ENCODE assay signal across 19 cellular contexts in the genomic region with DNA sequence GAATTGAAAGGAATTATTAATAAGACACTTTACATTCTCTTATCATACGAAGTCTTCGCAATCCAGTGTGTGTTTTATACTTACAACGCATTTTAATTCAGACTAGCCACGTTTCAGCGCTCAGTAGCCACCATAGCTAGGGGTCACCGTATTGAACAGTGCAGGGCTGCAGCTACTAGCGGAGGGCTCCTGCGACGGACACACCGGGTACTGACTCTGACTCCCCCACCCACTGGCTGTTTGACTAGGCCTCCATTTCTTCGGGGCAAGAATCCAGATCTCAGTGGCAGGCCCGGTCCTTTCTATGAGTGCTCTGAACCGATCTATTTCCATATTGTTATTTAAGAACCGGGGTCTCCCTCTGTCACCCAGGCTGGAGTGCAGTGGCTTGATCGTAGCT. TPM values are rescaled to one million over a fixed set of nuclear protein-coding genes. Genes with fewer than 3 reads are reported as not detected.
DNase-seq lines count a peak whose midpoint lies in the region; ATAC-seq, FAIRE-seq and TF ChIP-seq lines count a peak whose summit lies in the region.
"Had no signal": no experiment of that assay in that cellular context is flagged by ENCODE, and none has a peak within 500 bp of the region (broad histone marks: within the 10 kb centered on the region; RNA-seq: fewer than 3 reads in every experiment).

No MANE protein-coding gene starts in this region.

- no peak for TF ChIP-seq RAD21 in K562 (CRISPR knock-in tag; conservative IDR thresholded peaks at IDR 0.05 in 1 of 2, IDR thresholded peaks at IDR 0.05 in 1 of 2)

- H3K9ac ChIP-seq in K562 (ENCODE audit: insufficient read depth in 1 of 2, low read depth in 2 of 2, low read length in 2 of 2), result 0 out of 4 replicates have a peak overlapping the region, but pooled peaks of 1 of the 2 experiments have one; percentile 4
- H3K9ac ChIP-seq: KMS-11 had no signal

- no peak for FAIRE-seq in K562 (lab: Jason Lieb, UNC)
- FAIRE-seq: kidney had no signal

- 0 out of 2 replicates have a peak overlapping the region, but pooled peaks have one; percentile 17 for H3K27ac ChIP-seq in RWPE1
- H3K27ac ChIP-seq in K562 (ENCODE audit: extremely low read depth, low read depth, low read length), result no peak overlapping the region
- H3K27ac ChIP-seq: KMS-11 had no signal

- peaks cover 22% of the 10 kb centered on the region for H3K79me2 ChIP-seq in K562 (ENCODE audit: control insufficient read depth, insufficient read depth, low read length)

- no peak overlapping the region for H3K27ac Mint-ChIP-seq in activated CD4-positive, alpha-beta T cell treated with anti-CD3 and anti-CD28 coated beads, Interleukin-2, amount 10 ng/mL, durations not matched to agents 7 days and 5 days
- no peak overlapping the region for H3K27ac Mint-ChIP-seq in osteocyte (ENCODE audit: unreplicated experiment)

- ATAC-seq in K562 (no peak), GM18505 (IDR thresholded peaks at IDR 0.05; ENCODE audit: unreplicated experiment) (no peak), GM21619 (IDR thresholded peaks at IDR 0.05; ENCODE audit: unreplicated experiment) (no peak)
- ATAC-seq: PC-3, sciatic nerve, SK-N-SH treated with all-trans-retinoic acid at 6 μM for 48 hours had no signal

- no peaks in the 10 kb centered on the region for H4K20me1 ChIP-seq in K562 (replicated peaks; ENCODE audit: control insufficient read depth, insufficient read depth, low read length)

- POLR2A ChIA-PET in activated CD4-positive, alpha-beta T cell treated with anti-CD3 and anti-CD28 coated beads, Interleukin-2, amount 10 ng/mL, durations not matched to agents 7 days and 5 days (lab: Charles Lee), result no interaction called here
- POLR2A ChIA-PET in RWPE1 (lab: Yijun Ruan, JAX; ENCODE audit: low non-redundant PET), result interaction anchor here (0.6 kb wide), 1 partner anchor 340 kb away, joined by 3 read pairs; no protein-coding TSS in a partner anchor
- POLR2A ChIA-PET in K562 (lab: Yijun Ruan, JAX), result interaction anchor here (0.6 to 1.7 kb wide), 3 partner anchors 18 to 329 kb away, joined by 3 read pairs; a partner anchor contains a TSS

- no peaks in the 10 kb centered on the region for H3K36me3 ChIP-seq in K562 (ENCODE audit: control insufficient read depth, insufficient read depth, low read length)

- no peaks in the 10 kb centered on the region for H3K9me3 ChIP-seq in K562 (replicated peaks; ENCODE audit: control insufficient read depth, insufficient read depth, low read depth, low read length)

- CTCF ChIA-PET in activated CD4-positive, alpha-beta T cell treated with anti-CD3 and anti-CD28 coated beads, Interleukin-2, amount 10 ng/mL, durations not matched to agents 7 days and 5 days (lab: Charles Lee), result interaction anchor here (0.7 kb wide), 1 partner anchor 329 kb away, joined by 3 read pairs; a partner anchor contains a TSS
- CTCF ChIA-PET in RWPE1 (lab: Yijun Ruan, JAX) (interaction anchor here (0.6 to 0.8 kb wide), 3 partner anchors 26 to 93 kb away, joined by 3 read pairs; no protein-coding TSS in a partner anchor), K562 (lab: Yijun Ruan, JAX; ENCODE audit: low intra/inter-chr PET ratio) (no interaction called here)

- no peak for TF ChIP-seq EP300 in K562 (IDR thresholded peaks at IDR 0.05; ENCODE audit: low read length)

- no peaks in the 10 kb centered on the region for H3K27me3 ChIP-seq in K562 (ENCODE audit: control insufficient read depth in 2 of 2, insufficient read depth in 2 of 2, low read length in 2 of 2)
- H3K27me3 ChIP-seq: hepatocyte had no signal

- no peaks in the 10 kb centered on the region for H3K9me3 Mint-ChIP-seq in activated CD4-positive, alpha-beta T cell treated with anti-CD3 and anti-CD28 coated beads, Interleukin-2, amount 10 ng/mL, durations not matched to agents 7 days and 5 days
- no peaks in the 10 kb centered on the region for H3K9me3 Mint-ChIP-seq in osteocyte (ENCODE audit: unreplicated experiment)

- TF ChIP-seq POLR2A in K562 (conservative IDR thresholded peaks at IDR 0.05) (no peak), GM18505 (IDR thresholded peaks at IDR 0.05; ENCODE audit: borderline replicate concordance, extremely low read depth, insufficient read depth, insufficient read length) (no peak)

- no peaks in the 10 kb centered on the region for H3K9me1 ChIP-seq in K562 (ENCODE audit: control insufficient read depth, insufficient read depth, low read length)

- H3K36me3 Mint-ChIP-seq in activated CD4-positive, alpha-beta T cell treated with anti-CD3 and anti-CD28 coated beads, Interleukin-2, amount 10 ng/mL, durations not matched to agents 7 days and 5 days (ENCODE audit: low read depth), result no peaks in the 10 kb centered on the region
- H3K36me3 Mint-ChIP-seq in osteocyte (ENCODE audit: unreplicated experiment), result no peaks in the 10 kb centered on the region

- H3K4me1 ChIP-seq in K562 (replicated peaks in 1 of 2; ENCODE audit: control insufficient read depth in 2 of 2, insufficient read depth in 2 of 2, low read length in 2 of 2), result peaks cover 6 to 28% of the 10 kb centered on the region in 2 experiments; a peak in 2 of 5 replicates

- no peak overlapping the region for H3K4me3 ChIP-seq in K562

- 83% methylated on average over 15 of the region's 15 CpGs for WGBS in K562 (ENCODE audit: insufficient coverage, low coverage, missing lambda C conversion rate)

- no peak overlapping the region for H2AFZ ChIP-seq in K562 (ENCODE audit: low read depth, low read length)

- H3K4me3 Mint-ChIP-seq in activated CD4-positive, alpha-beta T cell treated with anti-CD3 and anti-CD28 coated beads, Interleukin-2, amount 10 ng/mL, durations not matched to agents 7 days and 5 days, result peak overlapping the region; percentile 66
- H3K4me3 Mint-ChIP-seq in osteocyte (ENCODE audit: unreplicated experiment), result peak overlapping the region; percentile 35

- no peak for TF ChIP-seq CTCF in RWPE1 (conservative IDR thresholded peaks at IDR 0.05; ENCODE audit: low read depth)
- no peak for TF ChIP-seq CTCF in K562 (IDR thresholded peaks at IDR 0.05 in 2 of 3, conservative IDR thresholded peaks at IDR 0.05 in 1 of 3; ENCODE audit: insufficient read depth in 2 of 3, low read depth in 1 of 3, low read length in 3 of 3)
- no peak for TF ChIP-seq CTCF in osteocyte (IDR thresholded peaks at IDR 0.05)

- peaks cover 29% of the 10 kb centered on the region for H3K4me1 Mint-ChIP-seq in activated CD4-positive, alpha-beta T cell treated with anti-CD3 and anti-CD28 coated beads, Interleukin-2, amount 10 ng/mL, durations not matched to agents 7 days and 5 days
- H3K4me1 Mint-ChIP-seq in osteocyte (ENCODE audit: unreplicated experiment), result peaks cover 25% of the 10 kb centered on the region

- H3K4me2 ChIP-seq in K562 (ENCODE audit: insufficient read depth, low read length), result no peak overlapping the region
- H3K4me2 ChIP-seq: KMS-11 had no signal

- intact Hi-C loops in K562 (cut with micrococcal nuclease), result no loop called here

- in situ Hi-C loops in K562 (cut with MboI), result no loop called here

- H3K27me3 Mint-ChIP-seq in activated CD4-positive, alpha-beta T cell treated with anti-CD3 and anti-CD28 coated beads, Interleukin-2, amount 10 ng/mL, durations not matched to agents 7 days and 5 days, result no peaks in the 10 kb centered on the region
- no peaks in the 10 kb centered on the region for H3K27me3 Mint-ChIP-seq in osteocyte (ENCODE audit: unreplicated experiment)

- no TSS peak for BruUV-seq in K562 (replicated peaks; lab: Mats Ljungman, UMichigan)

- no peak for DNase-seq in activated CD4-positive, alpha-beta T cell treated with anti-CD3 and anti-CD28 coated beads, Interleukin-2, amount 10 ng/mL, durations not matched to agents 7 days and 5 days
- no peak for DNase-seq in activated CD4-positive, alpha-beta T cell treated with anti-CD3 and anti-CD28 coated beads, Interleukin-2, amount 50 U/mL, for 1 hour
- DNase-seq in RWPE1 (ENCODE audit: low spot score) (no peak), K562 (ENCODE audit: extremely low read depth in 1 of 4, low spot score in 3 of 4) (no peak), osteocyte (ENCODE audit: extremely low spot score, unreplicated experiment) (no peak)
- DNase-seq in stimulated activated CD4-positive, alpha-beta T cell treated with anti-CD3 and anti-CD28 coated beads, Interleukin-2, amount 100 ng/mL, for 24 hours, result no peak
- DNase-seq: cerebellar nuclear complex; kidney; mesendoderm; NCI-H748 treated with DMSO at 0.1 percent for 48 hours; nucleus accumbens; PC-3; stimulated activated CD4-positive, alpha-beta T cell treated with anti-CD3 and anti-CD28 coated beads, Interleukin-2, amount 100 ng/mL, for 48 hours had no signal

RNA-seq across cellular contexts. Expression of a gene that starts 1.5 kb away (rescaled TPM):
- 10 to 100 TPM; 28.7 to 34.3 TPM for total RNA-seq in activated CD4-positive, alpha-beta T cell treated with anti-CD3 and anti-CD28 coated beads, Interleukin-2, amount 10 ng/mL, durations not matched to agents 7 days and 5 days
- total RNA-seq in K562 (2011; cell fraction: chromatin; rRNA removed; ENCODE audit: low replicate concordance), result 10.7 and 13.8 TPM in 2 replicates
- 6.8 and 7.7 TPM in 2 replicates for total RNA-seq in K562 (2011; cell fraction: nucleolus; rRNA removed)
- 12.2 and 23.9 TPM in 2 replicates for total RNA-seq in K562 (2011; cell fraction: nucleoplasm; rRNA removed)
- 48.8 and 76.0 TPM in 2 replicates for total RNA-seq in K562 (2014; rRNA removed)
- 74.3 and 75.5 TPM in 2 replicates for total RNA-seq in K562 (2014; rRNA removed; fragmentation: Illumina TruSeq; extraction: Trizol)
- total RNA-seq in K562 (2015; rRNA removed; fragmentation: Illumina TruSeq; extraction: Trizol), result 53.4 and 56.5 TPM in 2 replicates
- 57.9 and 64.7 TPM in 2 replicates for total RNA-seq in K562 (2021)
- polyA plus RNA-seq in K562 (2011; rRNA removed), result 75.3 and 130 TPM in 2 replicates
- 33.0 and 59.0 TPM in 2 replicates for polyA plus RNA-seq in K562 (2011; cell fraction: cytosol; rRNA removed)
- polyA plus RNA-seq in K562 (2011; cell fraction: nucleus; rRNA removed), result 16.3 and 26.6 TPM in 2 replicates
- 37.3 and 64.5 TPM in 2 replicates for polyA plus RNA-seq in K562 (2012)
- polyA plus RNA-seq in K562 (2014; fragmentation: Illumina TruSeq; extraction: Trizol), result 86.2 and 99.9 TPM in 2 replicates
- polyA plus RNA-seq in K562 (2014; fragmentation: Nextera tagmentation; extraction: Ambion mirVana), result 10 to 100 TPM; 26.0 to 28.2 TPM
- 59.2 and 83.0 TPM in 2 replicates for polyA plus RNA-seq in K562 (2014; rRNA removed)
- polyA minus RNA-seq in K562 (2011; rRNA and poly(A)+ RNA removed), result 33.6 and 45.3 TPM in 2 replicates
- polyA minus RNA-seq in K562 (2011; cell fraction: cytosol; rRNA and poly(A)+ RNA removed), result 13.5 and 23.6 TPM in 2 replicates
- polyA minus RNA-seq in K562 (2011; cell fraction: nucleus; rRNA and poly(A)+ RNA removed), result 5.1 and 7.8 TPM in 2 replicates
- total RNA-seq in osteocyte, result 214 and 220 TPM in 2 replicates

RNA-seq across cellular contexts. Expression of a gene that starts 39.9 kb away (rescaled TPM):
- 10 to 100 TPM; 29.2 to 30.8 TPM for total RNA-seq in activated CD4-positive, alpha-beta T cell treated with anti-CD3 and anti-CD28 coated beads, Interleukin-2, amount 10 ng/mL, durations not matched to agents 7 days and 5 days
- 43.4 and 69.0 TPM in 2 replicates for total RNA-seq in K562 (2011; cell fraction: chromatin; rRNA removed; ENCODE audit: low replicate concordance)
- 60.1 and 65.2 TPM in 2 replicates for total RNA-seq in K562 (2011; cell fraction: nucleolus; rRNA removed)
- 57.9 and 58.3 TPM in 2 replicates for total RNA-seq in K562 (2011; cell fraction: nucleoplasm; rRNA removed)
- total RNA-seq in K562 (2014; rRNA removed), result 23.4 and 26.4 TPM in 2 replicates
- total RNA-seq in K562 (2014; rRNA removed; fragmentation: Illumina TruSeq; extraction: Trizol), result 32.5 and 34.7 TPM in 2 replicates
- total RNA-seq in K562 (2015; rRNA removed; fragmentation: Illumina TruSeq; extraction: Trizol), result 45.5 and 50.9 TPM in 2 replicates
- 23.1 and 24.0 TPM in 2 replicates for total RNA-seq in K562 (2021)
- polyA plus RNA-seq in K562 (2011; rRNA removed), result 15.2 and 16.7 TPM in 2 replicates
- polyA plus RNA-seq in K562 (2011; cell fraction: cytosol; rRNA removed), result 23.7 and 26.5 TPM in 2 replicates
- polyA plus RNA-seq in K562 (2011; cell fraction: nucleus; rRNA removed), result 7.3 and 10.9 TPM in 2 replicates
- polyA plus RNA-seq in K562 (2012), result 19.2 and 25.8 TPM in 2 replicates
- 33.3 and 37.1 TPM in 2 replicates for polyA plus RNA-seq in K562 (2014; fragmentation: Illumina TruSeq; extraction: Trizol)
- 10 to 100 TPM; 52.6 to 55.6 TPM for polyA plus RNA-seq in K562 (2014; fragmentation: Nextera tagmentation; extraction: Ambion mirVana)
- 29.6 and 32.3 TPM in 2 replicates for polyA plus RNA-seq in K562 (2014; rRNA removed)
- polyA minus RNA-seq in K562 (2011; rRNA and poly(A)+ RNA removed), result 18.5 and 22.0 TPM in 2 replicates
- polyA minus RNA-seq in K562 (2011; cell fraction: cytosol; rRNA and poly(A)+ RNA removed), result 15.7 and 18.5 TPM in 2 replicates
- 16.8 and 24.9 TPM in 2 replicates for polyA minus RNA-seq in K562 (2011; cell fraction: nucleus; rRNA and poly(A)+ RNA removed)
- total RNA-seq in osteocyte, result 14.3 and 18.0 TPM in 2 replicates

RNA-seq across cellular contexts. Expression of a gene that starts 40.2 kb away (rescaled TPM):
- total RNA-seq in activated CD4-positive, alpha-beta T cell treated with anti-CD3 and anti-CD28 coated beads, Interleukin-2, amount 10 ng/mL, durations not matched to agents 7 days and 5 days, result 100 to 1,000 TPM; 134 to 162 TPM
- 95.6 and 362 TPM in 2 replicates for total RNA-seq in K562 (2011; cell fraction: chromatin; rRNA removed; ENCODE audit: low replicate concordance)
- 57.4 and 73.7 TPM in 2 replicates for total RNA-seq in K562 (2011; cell fraction: nucleolus; rRNA removed)
- total RNA-seq in K562 (2011; cell fraction: nucleoplasm; rRNA removed), result 121 and 152 TPM in 2 replicates
- total RNA-seq in K562 (2014; rRNA removed) (59.3 and 63.6 TPM in 2 replicates), K562 (2014; rRNA removed; fragmentation: Illumina TruSeq; extraction: Trizol) (78.6 and 87.5 TPM in 2 replicates), K562 (2015; rRNA removed; fragmentation: Illumina TruSeq; extraction: Trizol) (97.0 and 103 TPM in 2 replicates), K562 (2021) (54.5 and 60.0 TPM in 2 replicates), osteocyte (33.9 and 39.1 TPM in 2 replicates)
- polyA plus RNA-seq in K562 (2011; rRNA removed) (53.2 and 61.1 TPM in 2 replicates), K562 (2014; fragmentation: Illumina TruSeq; extraction: Trizol) (38.5 and 45.8 TPM in 2 replicates), K562 (2014; fragmentation: Nextera tagmentation; extraction: Ambion mirVana) (10 to 100 TPM; 14.2 to 22.5 TPM), K562 (2014; rRNA removed) (50.1 and 53.3 TPM in 2 replicates)
- polyA plus RNA-seq in K562 (2011; cell fraction: cytosol; rRNA removed), result 8.5 and 16.3 TPM in 2 replicates
- 44.8 and 56.5 TPM in 2 replicates for polyA plus RNA-seq in K562 (2011; cell fraction: nucleus; rRNA removed)
- 21.3 and 22.8 TPM in 2 replicates for polyA plus RNA-seq in K562 (2012)
- polyA minus RNA-seq in K562 (2011; rRNA and poly(A)+ RNA removed), result 105 and 130 TPM in 2 replicates
- polyA minus RNA-seq in K562 (2011; cell fraction: cytosol; rRNA and poly(A)+ RNA removed), result 26.8 and 38.2 TPM in 2 replicates
- 78.4 and 135 TPM in 2 replicates for polyA minus RNA-seq in K562 (2011; cell fraction: nucleus; rRNA and poly(A)+ RNA removed)
